8 cellular contexts compared by ENCODE assay signal in genomic region chr12:55068416-55069010, GRCh38. TPM values are rescaled to one million over a fixed set of nuclear protein-coding genes. Genes with fewer than 3 reads are reported as not detected.
A peak's percentile ranks its signal among the peaks of the same experiment; 100 is the strongest.
DNase-seq lines count a peak whose midpoint lies in the region; ATAC-seq and TF ChIP-seq lines count a peak whose summit lies in the region.

No MANE protein-coding gene starts in this region.

- H3K36me3 ChIP-seq in gastrocnemius medialis = no peaks in the 10 kb centered on the region

- no peak overlapping the region for H3K4me3 Mint-ChIP-seq in activated naive CD8-positive, alpha-beta T cell treated with anti-CD3 and anti-CD28 coated beads, Interleukin-2, amount 50 U/mL, for 24 hours

- peak; percentile 54 for ATAC-seq in GM19025 (IDR thresholded peaks at IDR 0.05; ENCODE audit: low read depth, unreplicated experiment)
- peak; percentile 61 for ATAC-seq in HG03565 (IDR thresholded peaks at IDR 0.05; ENCODE audit: unreplicated experiment)
- no peak for ATAC-seq in activated naive CD8-positive, alpha-beta T cell treated with anti-CD3 and anti-CD28 coated beads, Interleukin-2, amount 50 U/mL, for 24 hours
- peak; percentile 65 to 77 for ATAC-seq in right cardiac atrium
- ATAC-seq in gastrocnemius medialis = peak; percentile 54 to 58
- no peak for ATAC-seq in HG03354 (IDR thresholded peaks at IDR 0.05; ENCODE audit: poor library complexity, severe bottlenecking, unreplicated experiment)

- DNase-seq in Caki2 (ENCODE audit: low read depth) (peak; percentile 59), NCI-H524 treated with DMSO at 0.1 percent for 48 hours (lab: John Stamatoyannopoulos, UW) (peak; percentile 90), right cardiac atrium (no peak), gastrocnemius medialis (no peak)
- peak; percentile 19 for DNase-seq in activated naive CD8-positive, alpha-beta T cell treated with anti-CD3 and anti-CD28 coated beads, Interleukin-2, amount 50 U/mL, for 24 hours

- in situ Hi-C loops in Caki2 (cut with HindIII; ENCODE audit: low pct_unique_long_range_greater_than_20kb, low sequenced_read_pairs) = no loop called here
- in situ Hi-C loops in gastrocnemius medialis (cut with MboI; ENCODE audit: low sequenced_read_pairs in 4 of 4) = no loop called here

- no peaks in the 10 kb centered on the region for H3K4me1 ChIP-seq in right cardiac atrium (ENCODE audit: control insufficient read depth, insufficient read depth, low read length)
- H3K4me1 ChIP-seq in gastrocnemius medialis = no peaks in the 10 kb centered on the region

- H3K27me3 ChIP-seq in right cardiac atrium (ENCODE audit: control insufficient read depth, insufficient read depth) = no peaks in the 10 kb centered on the region
- no peaks in the 10 kb centered on the region for H3K27me3 ChIP-seq in gastrocnemius medialis

- peaks cover 4% of the 10 kb centered on the region for H3K4me1 Mint-ChIP-seq in activated naive CD8-positive, alpha-beta T cell treated with anti-CD3 and anti-CD28 coated beads, Interleukin-2, amount 50 U/mL, for 24 hours

- H3K27ac ChIP-seq in right cardiac atrium (ENCODE audit: low read length) = no peak overlapping the region
- H3K27ac ChIP-seq in gastrocnemius medialis = no peak overlapping the region

- H3K4me3 ChIP-seq in right cardiac atrium (ENCODE audit: low read length) = no peak overlapping the region
- no peak overlapping the region for H3K4me3 ChIP-seq in gastrocnemius medialis

- peak in 3 of 5 experiments; percentile 41 to 66 (median 49) for TF ChIP-seq CTCF in gastrocnemius medialis (IDR thresholded peaks at IDR 0.05 in 4 of 5, conservative IDR thresholded peaks at IDR 0.05 in 1 of 5)

- no peaks in the 10 kb centered on the region for H3K9me3 ChIP-seq in right cardiac atrium (ENCODE audit: control insufficient read depth, low read length)
- no peaks in the 10 kb centered on the region for H3K9me3 ChIP-seq in gastrocnemius medialis

- H3K27me3 Mint-ChIP-seq in activated naive CD8-positive, alpha-beta T cell treated with anti-CD3 and anti-CD28 coated beads, Interleukin-2, amount 50 U/mL, for 24 hours = no peaks in the 10 kb centered on the region

- 54% methylated on average over 8 of the region's 8 CpGs for WGBS in right cardiac atrium

- intact Hi-C loops in right cardiac atrium (cut with DNase I) = no loop called here
- intact Hi-C loops in gastrocnemius medialis (cut with DNase I; ENCODE audit: low total_unique reads) = no loop called here

- no peak for TF ChIP-seq POLR2A in gastrocnemius medialis (IDR thresholded peaks at IDR 0.05)

- no peaks in the 10 kb centered on the region for H3K36me3 Mint-ChIP-seq in activated naive CD8-positive, alpha-beta T cell treated with anti-CD3 and anti-CD28 coated beads, Interleukin-2, amount 50 U/mL, for 24 hours (ENCODE audit: low read depth)

- H3K27ac Mint-ChIP-seq in activated naive CD8-positive, alpha-beta T cell treated with anti-CD3 and anti-CD28 coated beads, Interleukin-2, amount 50 U/mL, for 24 hours = no peak overlapping the region

- no peaks in the 10 kb centered on the region for H3K9me3 Mint-ChIP-seq in activated naive CD8-positive, alpha-beta T cell treated with anti-CD3 and anti-CD28 coated beads, Interleukin-2, amount 50 U/mL, for 24 hours

RNA-seq across cellular contexts. Expression of gene NEUROD4, which starts 48.7 kb away (rescaled TPM):
- total RNA-seq in Caki2 (2014; rRNA removed; shearing (Covaris generic); ENCODE audit: low replicate concordance) = not detected in 2 replicates
- total RNA-seq in right cardiac atrium (not detected), gastrocnemius medialis (not detected)
- not detected for polyA plus RNA-seq in right cardiac atrium

RNA-seq across cellular contexts. Expression of gene OR9K2, which starts 57.7 kb away (rescaled TPM):
- total RNA-seq in Caki2 (2014; rRNA removed; shearing (Covaris generic); ENCODE audit: low replicate concordance) = not detected in 2 replicates
- not detected for total RNA-seq in right cardiac atrium
- not detected for polyA plus RNA-seq in right cardiac atrium
- total RNA-seq in gastrocnemius medialis = not detected

Comparison
In these comparisons a context has a peak if more than half of its experiments do, and no peak if none do; other contexts are left out.
1. DNase-seq: peak in Caki2 (single experiment), NCI-H524 treated with DMSO at 0.1 percent for 48 hours (single experiment) and activated naive CD8-positive, alpha-beta T cell treated with anti-CD3 and anti-CD28 coated beads, Interleukin-2, amount 50 U/mL, for 24 hours (single experiment); none in right cardiac atrium (0 of 3) and gastrocnemius medialis (0 of 2).
2. ATAC-seq: peak in GM19025 (single experiment), HG03565 (single experiment), right cardiac atrium (2 of 2) and gastrocnemius medialis (2 of 2); none in activated naive CD8-positive, alpha-beta T cell treated with anti-CD3 and anti-CD28 coated beads, Interleukin-2, amount 50 U/mL, for 24 hours (single experiment) and HG03354 (single experiment).